37 cellular contexts compared by ENCODE assay signal in genomic region chr20:31414381-31414780, GRCh38. TPM values are rescaled to one million over a fixed set of nuclear protein-coding genes. Genes with fewer than 3 reads are reported as not detected.
"Had no signal": no experiment of that assay in that cellular context is flagged by ENCODE, and none has a peak within 500 bp of the region (broad histone marks: within the 10 kb centered on the region; RNA-seq: fewer than 3 reads in every experiment).

No MANE protein-coding gene starts in this region.

- DNase-seq: activated B cell treated with CpG ODN at 0.5 μM for 24 hours; activated CD4-positive, alpha-beta memory T cell treated with anti-CD3 and anti-CD28 coated beads for 36 hours; activated CD4-positive, alpha-beta T cell treated with anti-CD3 and anti-CD28 coated beads for 4 hours; activated CD4-positive, alpha-beta T cell treated with anti-CD3 and anti-CD28 coated beads, Interleukin-2, amount 10 ng/mL, durations not matched to agents 24 days and 14 days; activated CD4-positive, alpha-beta T cell treated with anti-CD3 and anti-CD28 coated beads, Interleukin-2, amount 50 U/mL, for 1 hour; activated CD4-positive, alpha-beta T cell treated with anti-CD3 and anti-CD28 coated beads, Interleukin-2, amount 50 U/mL, for 4 hours; activated CD4-positive, CD25-positive, alpha-beta regulatory T cell treated with anti-CD3 and anti-CD28 coated beads, Interleukin-2, amount 50 U/mL, for 72 hours; activated CD8-positive, alpha-beta memory T cell treated with anti-CD3 and anti-CD28 coated beads, Interleukin-2, amount 50 U/mL, for 4 hours; activated CD8-positive, alpha-beta T cell treated with anti-CD3 and anti-CD28 coated beads for 36 hours; activated effector memory CD4-positive, alpha-beta T cell treated with anti-CD3 and anti-CD28 coated beads, Interleukin-2, amount 50 U/mL, for 16 hours; activated gamma-delta T cell treated with Interleukin-2 at 50 U/mL for 16 hours; activated naive CD4-positive, alpha-beta T cell; activated naive CD4-positive, alpha-beta T cell treated with anti-CD3 and anti-CD28 coated beads for 36 hours; activated naive CD4-positive, alpha-beta T cell treated with anti-CD3 and anti-CD28 coated beads, Interleukin-2, amount 50 U/mL, for 16 hours; activated naive CD8-positive, alpha-beta T cell treated with anti-CD3 and anti-CD28 coated beads for 36 hours; activated T-cell treated with anti-CD3 and anti-CD28 coated beads for 4 hours; activated T-cell treated with anti-CD3 and anti-CD28 coated beads, Interleukin-2, amount 50 U/mL, for 1 hour; activated T-cell treated with anti-CD3 and anti-CD28 coated beads, Interleukin-2, amount 50 U/mL, for 4 hours; activated T-cell treated with anti-CD3 and anti-CD28 coated beads, Interleukin-2, amount 50 U/mL, for 72 hours; adrenal gland; amniotic stem cell; aorta; body of pancreas; brain microvascular endothelial cell; central memory CD4-positive, alpha-beta T cell; T-helper 1 cell; T-helper 2 cell; T-helper 9 cell had no signal

- FAIRE-seq: astrocyte, TTC549 had no signal

- H3K4me1 ChIP-seq: adrenal gland, body of pancreas, breast epithelium had no signal

- H3K4me3 ChIP-seq: adrenal gland, body of pancreas, breast epithelium had no signal

- H3K27ac ChIP-seq: adrenal gland, body of pancreas, brain microvascular endothelial cell, breast epithelium, VCaP had no signal

- ATAC-seq: activated CD8-positive, alpha-beta T cell treated with anti-CD3 and anti-CD28 coated beads for 36 hours; activated naive CD4-positive, alpha-beta T cell treated with anti-CD3 and anti-CD28 coated beads, Interleukin-2, amount 50 U/mL, for 72 hours; activated T-cell treated with anti-CD3 and anti-CD28 coated beads, Interleukin-2, amount 50 U/mL, for 4 hours; activated T-cell treated with anti-CD3 and anti-CD28 coated beads, Interleukin-2, amount 50 U/mL, for 72 hours; activated T-helper 17 cell treated with anti-CD3 and anti-CD28 coated beads, Interleukin-2, amount 50 U/mL, for 72 hours; body of pancreas had no signal

- H3K27me3 ChIP-seq: body of pancreas, brain microvascular endothelial cell, breast epithelium had no signal

- H3K9me3 ChIP-seq: adrenal gland, body of pancreas, breast epithelium had no signal

- H3K36me3 ChIP-seq: adrenal gland, brain microvascular endothelial cell, breast epithelium had no signal

RNA-seq across cellular contexts. Expression of gene DEFB121, which starts 8.4 kb away (rescaled TPM):
- total RNA-seq: activated B cell treated with CpG ODN at 0.5 μM for 24 hours; activated CD4-positive, alpha-beta memory T cell treated with anti-CD3 and anti-CD28 coated beads for 36 hours; activated CD4-positive, alpha-beta T cell treated with anti-CD3 and anti-CD28 coated beads, Interleukin-2, amount 10 ng/mL, durations not matched to agents 24 days and 14 days; activated CD8-positive, alpha-beta memory T cell treated with anti-CD3 and anti-CD28 coated beads for 36 hours; activated CD8-positive, alpha-beta T cell treated with anti-CD3 and anti-CD28 coated beads for 36 hours; activated naive CD4-positive, alpha-beta T cell treated with anti-CD3 and anti-CD28 coated beads for 36 hours; activated naive CD4-positive, alpha-beta T cell treated with anti-CD3 and anti-CD28 coated beads, Interleukin-2, amount 50 U/mL, for 72 hours; activated naive CD8-positive, alpha-beta T cell treated with anti-CD3 and anti-CD28 coated beads for 36 hours; activated T-cell treated with anti-CD3 and anti-CD28 coated beads, Interleukin-2, amount 50 U/mL, for 4 hours; activated T-cell treated with anti-CD3 and anti-CD28 coated beads, Interleukin-2, amount 50 U/mL, for 72 hours; activated T-helper 1 cell treated with anti-CD3 and anti-CD28 coated beads, Interleukin-12 subunit alpha, Interleukin-12 subunit beta, Interleukin-2, Interleukin-4 antibody, amounts not matched to agents 30 ng/mL and 10 ng/mL and 1 ng/mL, durations not matched to agents 14 hours and 24 hours and 36 hours; activated T-helper 17 cell treated with anti-CD3 and anti-CD28 coated beads, Interleukin-2, amount 50 U/mL, for 72 hours; adrenal gland; aorta; astrocyte; body of pancreas; breast epithelium; cardiac septum had no signal
- polyA plus RNA-seq: adrenal gland, aorta had no signal

RNA-seq across cellular contexts. Expression of gene DEFB119, which starts 24.0 kb away (rescaled TPM):
- total RNA-seq: activated B cell treated with CpG ODN at 0.5 μM for 24 hours; activated CD4-positive, alpha-beta memory T cell treated with anti-CD3 and anti-CD28 coated beads for 36 hours; activated CD4-positive, alpha-beta T cell treated with anti-CD3 and anti-CD28 coated beads, Interleukin-2, amount 10 ng/mL, durations not matched to agents 24 days and 14 days; activated CD8-positive, alpha-beta memory T cell treated with anti-CD3 and anti-CD28 coated beads for 36 hours; activated CD8-positive, alpha-beta T cell treated with anti-CD3 and anti-CD28 coated beads for 36 hours; activated naive CD4-positive, alpha-beta T cell treated with anti-CD3 and anti-CD28 coated beads for 36 hours; activated naive CD4-positive, alpha-beta T cell treated with anti-CD3 and anti-CD28 coated beads, Interleukin-2, amount 50 U/mL, for 72 hours; activated naive CD8-positive, alpha-beta T cell treated with anti-CD3 and anti-CD28 coated beads for 36 hours; activated T-cell treated with anti-CD3 and anti-CD28 coated beads, Interleukin-2, amount 50 U/mL, for 4 hours; activated T-cell treated with anti-CD3 and anti-CD28 coated beads, Interleukin-2, amount 50 U/mL, for 72 hours; activated T-helper 1 cell treated with anti-CD3 and anti-CD28 coated beads, Interleukin-12 subunit alpha, Interleukin-12 subunit beta, Interleukin-2, Interleukin-4 antibody, amounts not matched to agents 30 ng/mL and 10 ng/mL and 1 ng/mL, durations not matched to agents 14 hours and 24 hours and 36 hours; activated T-helper 17 cell treated with anti-CD3 and anti-CD28 coated beads, Interleukin-2, amount 50 U/mL, for 72 hours; adrenal gland; aorta; astrocyte; body of pancreas; breast epithelium; cardiac septum had no signal
- polyA plus RNA-seq: adrenal gland, aorta had no signal

RNA-seq across cellular contexts. Expression of gene DEFB123, which starts 26.1 kb away (rescaled TPM):
- total RNA-seq: activated B cell treated with CpG ODN at 0.5 μM for 24 hours; activated CD4-positive, alpha-beta memory T cell treated with anti-CD3 and anti-CD28 coated beads for 36 hours; activated CD4-positive, alpha-beta T cell treated with anti-CD3 and anti-CD28 coated beads, Interleukin-2, amount 10 ng/mL, durations not matched to agents 24 days and 14 days; activated CD8-positive, alpha-beta memory T cell treated with anti-CD3 and anti-CD28 coated beads for 36 hours; activated CD8-positive, alpha-beta T cell treated with anti-CD3 and anti-CD28 coated beads for 36 hours; activated naive CD4-positive, alpha-beta T cell treated with anti-CD3 and anti-CD28 coated beads for 36 hours; activated naive CD4-positive, alpha-beta T cell treated with anti-CD3 and anti-CD28 coated beads, Interleukin-2, amount 50 U/mL, for 72 hours; activated naive CD8-positive, alpha-beta T cell treated with anti-CD3 and anti-CD28 coated beads for 36 hours; activated T-cell treated with anti-CD3 and anti-CD28 coated beads, Interleukin-2, amount 50 U/mL, for 4 hours; activated T-cell treated with anti-CD3 and anti-CD28 coated beads, Interleukin-2, amount 50 U/mL, for 72 hours; activated T-helper 1 cell treated with anti-CD3 and anti-CD28 coated beads, Interleukin-12 subunit alpha, Interleukin-12 subunit beta, Interleukin-2, Interleukin-4 antibody, amounts not matched to agents 30 ng/mL and 10 ng/mL and 1 ng/mL, durations not matched to agents 14 hours and 24 hours and 36 hours; activated T-helper 17 cell treated with anti-CD3 and anti-CD28 coated beads, Interleukin-2, amount 50 U/mL, for 72 hours; adrenal gland; aorta; astrocyte; body of pancreas; breast epithelium; cardiac septum had no signal
- polyA plus RNA-seq: adrenal gland, aorta had no signal

RNA-seq across cellular contexts. Expression of gene DEFB118, which starts 46.0 kb away (rescaled TPM):
- total RNA-seq: activated B cell treated with CpG ODN at 0.5 μM for 24 hours; activated CD4-positive, alpha-beta memory T cell treated with anti-CD3 and anti-CD28 coated beads for 36 hours; activated CD4-positive, alpha-beta T cell treated with anti-CD3 and anti-CD28 coated beads, Interleukin-2, amount 10 ng/mL, durations not matched to agents 24 days and 14 days; activated CD8-positive, alpha-beta memory T cell treated with anti-CD3 and anti-CD28 coated beads for 36 hours; activated CD8-positive, alpha-beta T cell treated with anti-CD3 and anti-CD28 coated beads for 36 hours; activated naive CD4-positive, alpha-beta T cell treated with anti-CD3 and anti-CD28 coated beads for 36 hours; activated naive CD4-positive, alpha-beta T cell treated with anti-CD3 and anti-CD28 coated beads, Interleukin-2, amount 50 U/mL, for 72 hours; activated naive CD8-positive, alpha-beta T cell treated with anti-CD3 and anti-CD28 coated beads for 36 hours; activated T-cell treated with anti-CD3 and anti-CD28 coated beads, Interleukin-2, amount 50 U/mL, for 4 hours; activated T-cell treated with anti-CD3 and anti-CD28 coated beads, Interleukin-2, amount 50 U/mL, for 72 hours; activated T-helper 1 cell treated with anti-CD3 and anti-CD28 coated beads, Interleukin-12 subunit alpha, Interleukin-12 subunit beta, Interleukin-2, Interleukin-4 antibody, amounts not matched to agents 30 ng/mL and 10 ng/mL and 1 ng/mL, durations not matched to agents 14 hours and 24 hours and 36 hours; activated T-helper 17 cell treated with anti-CD3 and anti-CD28 coated beads, Interleukin-2, amount 50 U/mL, for 72 hours; adrenal gland; aorta; astrocyte; body of pancreas; breast epithelium; cardiac septum had no signal
- polyA plus RNA-seq: adrenal gland, aorta had no signal
